8 cellular contexts compared by ENCODE assay signal in the genomic region with DNA sequence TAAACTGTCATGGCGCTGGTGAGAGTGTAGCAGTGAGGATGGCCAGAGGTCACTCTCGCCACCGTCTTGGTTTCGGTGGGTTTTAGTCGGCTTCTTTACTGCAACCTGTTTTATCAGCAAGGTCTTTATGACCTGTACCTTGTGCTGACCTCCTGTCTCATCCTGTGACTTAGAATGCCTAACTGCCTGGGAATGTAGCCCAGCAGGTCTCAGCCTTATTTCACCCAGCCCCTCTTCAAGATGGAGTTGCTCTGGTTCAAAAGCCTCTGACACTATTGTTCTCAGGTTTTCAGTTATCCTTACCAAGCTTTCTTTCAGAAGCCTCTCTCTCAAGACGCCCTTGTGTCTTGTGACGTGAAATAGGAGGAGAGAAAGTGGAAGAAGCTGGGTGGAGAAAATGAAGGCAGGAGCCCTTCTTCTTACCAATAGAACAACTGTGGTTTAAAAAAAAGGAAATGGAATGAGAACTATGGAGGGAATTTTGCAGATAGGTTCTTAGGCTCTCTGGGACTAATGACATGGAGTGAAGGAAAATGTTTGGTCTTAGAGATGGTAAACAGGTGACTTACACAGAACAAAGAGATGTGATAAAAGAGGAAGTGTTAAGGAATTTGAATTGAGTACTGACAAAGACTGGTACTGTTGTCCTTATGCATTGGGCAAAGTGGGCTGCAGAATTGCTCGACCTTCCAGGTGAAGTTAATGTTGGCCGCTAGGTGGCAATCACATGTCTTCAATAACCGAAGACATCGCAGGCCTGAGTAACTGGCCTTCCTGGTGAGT.
DNase-seq lines count a peak whose midpoint lies in the region; ATAC-seq and TF ChIP-seq lines count a peak whose summit lies in the region.

No MANE protein-coding gene starts in this region.

- TF ChIP-seq POLR2A in prostate gland (IDR thresholded peaks at IDR 0.05), result no peak

- CTCF ChIA-PET in activated naive CD4-positive, alpha-beta T cell treated with anti-CD3 and anti-CD28 coated beads for 36 hours (lab: Charles Lee), result interaction anchor here (0.6 to 3.6 kb wide), 19 partner anchors 9 to 480 kb away, joined by 3 to 37 read pairs (median 4); no protein-coding TSS in a partner anchor

- H3K27me3 Mint-ChIP-seq in activated naive CD4-positive, alpha-beta T cell treated with anti-CD3 and anti-CD28 coated beads for 36 hours (ENCODE audit: low read depth), result peaks cover 3% of the 10 kb centered on the region
- H3K27me3 Mint-ChIP-seq in glutamatergic neuron (ENCODE audit: unreplicated experiment), result no peaks in the 10 kb centered on the region

- H3K9me3 ChIP-seq in RWPE2 (ENCODE audit: severe bottlenecking), result no peaks in the 10 kb centered on the region
- no peaks in the 10 kb centered on the region for H3K9me3 ChIP-seq in prostate gland

- H3K4me1 Mint-ChIP-seq in activated naive CD4-positive, alpha-beta T cell treated with anti-CD3 and anti-CD28 coated beads for 36 hours (ENCODE audit: low read depth), result peaks cover 4% of the 10 kb centered on the region
- peaks cover 6% of the 10 kb centered on the region for H3K4me1 Mint-ChIP-seq in glutamatergic neuron (ENCODE audit: low read depth, unreplicated experiment)

- peak; percentile 65 for DNase-seq in GM04504 (ENCODE audit: low read depth)
- peak; percentile 81 for DNase-seq in H7
- DNase-seq in LNCaP clone FGC (ENCODE audit: low read depth), result peak; percentile 69
- DNase-seq in RWPE2 (ENCODE audit: low spot score), result no peak
- peak; percentile 73 for DNase-seq in activated naive CD4-positive, alpha-beta T cell treated with anti-CD3 and anti-CD28 coated beads for 36 hours
- DNase-seq in glutamatergic neuron, result peak; percentile 63
- peak; percentile 82 for DNase-seq in prostate gland (ENCODE audit: low spot score)
- DNase-seq in GF-D8 (lab: John Stamatoyannopoulos, UW), result no peak

- no peak overlapping the region for H3K27ac Mint-ChIP-seq in activated naive CD4-positive, alpha-beta T cell treated with anti-CD3 and anti-CD28 coated beads for 36 hours
- H3K27ac Mint-ChIP-seq in glutamatergic neuron (ENCODE audit: unreplicated experiment), result no peak overlapping the region

- 38% methylated on average over 11 of the region's 11 CpGs for WGBS in prostate gland

- intact Hi-C loops in activated naive CD4-positive, alpha-beta T cell treated with anti-CD3 and anti-CD28 coated beads for 36 hours (cut with micrococcal nuclease), result loop anchor here (1.0 to 5.0 kb wide), 7 partner anchors 12 to 481 kb away; partner anchors contain the start of gene TTC23L
- intact Hi-C loops in prostate gland (cut with DNase I), result loop anchor here (2.0 to 5.0 kb wide), 2 partner anchors 35 to 376 kb away; no protein-coding TSS in a partner anchor

- no peak overlapping the region for H3K27ac ChIP-seq in RWPE2 (ENCODE audit: poor library complexity, severe bottlenecking)
- no peak overlapping the region for H3K27ac ChIP-seq in prostate gland

- H3K4me3 ChIP-seq in H7 (ENCODE audit: insufficient read depth, low read depth, low read length) (no peak overlapping the region), LNCaP clone FGC (ENCODE audit: low read depth, low read length) (no peak overlapping the region), RWPE2 (ENCODE audit: severe bottlenecking) (no peak overlapping the region), prostate gland (no peak overlapping the region)

- no peaks in the 10 kb centered on the region for H3K36me3 Mint-ChIP-seq in activated naive CD4-positive, alpha-beta T cell treated with anti-CD3 and anti-CD28 coated beads for 36 hours (ENCODE audit: low read depth)
- no peaks in the 10 kb centered on the region for H3K36me3 Mint-ChIP-seq in glutamatergic neuron (ENCODE audit: unreplicated experiment)

- peak; percentile 80 for ATAC-seq in RWPE2 (ENCODE audit: low read depth)

- H3K9me3 Mint-ChIP-seq in activated naive CD4-positive, alpha-beta T cell treated with anti-CD3 and anti-CD28 coated beads for 36 hours, result no peaks in the 10 kb centered on the region
- no peaks in the 10 kb centered on the region for H3K9me3 Mint-ChIP-seq in glutamatergic neuron (ENCODE audit: unreplicated experiment)

- H3K4me1 ChIP-seq in RWPE2 (ENCODE audit: insufficient read depth, poor library complexity, severe bottlenecking), result peaks cover 9% of the 10 kb centered on the region
- H3K4me1 ChIP-seq in prostate gland (replicated peaks), result no peaks in the 10 kb centered on the region

- H3K4me3 Mint-ChIP-seq in activated naive CD4-positive, alpha-beta T cell treated with anti-CD3 and anti-CD28 coated beads for 36 hours, result no peak overlapping the region
- H3K4me3 Mint-ChIP-seq in glutamatergic neuron (ENCODE audit: unreplicated experiment), result no peak overlapping the region

- H3K27me3 ChIP-seq in H7 (ENCODE audit: control insufficient read depth, insufficient read depth, low read length) (no peaks in the 10 kb centered on the region), RWPE2 (ENCODE audit: insufficient read depth, poor library complexity, severe bottlenecking) (no peaks in the 10 kb centered on the region), prostate gland (replicated peaks; ENCODE audit: insufficient read depth) (no peaks in the 10 kb centered on the region)

- H3K36me3 ChIP-seq in H7 (replicated peaks; ENCODE audit: control insufficient read depth, insufficient read depth, low read length) (no peaks in the 10 kb centered on the region), RWPE2 (ENCODE audit: low read depth) (no peaks in the 10 kb centered on the region), prostate gland (no peaks in the 10 kb centered on the region)

- TF ChIP-seq CTCF in LNCaP clone FGC (IDR thresholded peaks at IDR 0.05; ENCODE audit: control insufficient read depth, extremely low read depth, insufficient read depth), result peak; percentile 79
- TF ChIP-seq CTCF in RWPE2 (IDR thresholded peaks at IDR 0.05; ENCODE audit: poor library complexity, severe bottlenecking), result peak; percentile 96
- peak; percentile 89 for TF ChIP-seq CTCF in glutamatergic neuron (IDR thresholded peaks at IDR 0.05; ENCODE audit: partially characterized antibody, unreplicated experiment)
- TF ChIP-seq CTCF in prostate gland (IDR thresholded peaks at IDR 0.05), result peak; percentile 43 to 84 (median 78)

Comparison
In these comparisons a context has a peak if more than half of its experiments do, and no peak if none do; other contexts are left out.
1. DNase-seq: peak in GM04504 (single experiment), H7 (single experiment), LNCaP clone FGC (single experiment), activated naive CD4-positive, alpha-beta T cell treated with anti-CD3 and anti-CD28 coated beads for 36 hours (single experiment), glutamatergic neuron (single experiment) and prostate gland (single experiment); none in RWPE2 (single experiment) and GF-D8 (single experiment).
2. Peak in every context shown above with its lines, with median percentiles within 50 percentile points of each other: CTCF ChIP-seq.